In the genomic region with DNA sequence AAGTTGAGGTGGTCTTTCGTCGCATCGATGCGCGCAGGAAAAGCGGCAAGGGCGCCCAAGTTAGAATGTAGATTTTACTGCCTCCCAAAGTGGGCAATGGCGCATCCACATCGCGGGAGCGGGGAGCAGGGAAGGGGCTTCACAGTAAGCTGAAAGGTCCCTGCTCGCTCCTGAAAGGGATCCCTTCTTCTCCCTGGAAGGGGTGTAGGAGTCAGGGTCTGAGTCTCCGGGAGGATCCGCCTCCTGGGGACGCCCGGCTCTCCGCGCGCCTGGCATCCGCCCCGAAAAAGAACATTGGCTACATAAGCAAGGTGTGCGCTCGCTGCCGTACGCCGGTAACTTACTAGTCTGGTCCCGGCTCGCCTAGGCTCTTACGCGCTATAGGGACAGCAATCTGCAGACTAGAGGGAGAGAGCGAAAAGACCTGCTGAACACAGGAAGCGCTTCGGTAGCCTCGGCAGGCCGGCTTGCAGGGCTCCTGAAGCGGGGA, we compare ENCODE assay signal across 8 cellular contexts. TPM values are rescaled to one million over a fixed set of nuclear protein-coding genes. Genes with fewer than 3 reads are reported as not detected.
DNase-seq lines count a peak whose midpoint lies in the region; ATAC-seq and TF ChIP-seq lines count a peak whose summit lies in the region.

No MANE protein-coding gene starts in this region.

- CTCF ChIA-PET in CD4-positive, alpha-beta memory T cell (lab: Charles Lee; ENCODE audit: partially characterized antibody): no interaction called here

- peaks cover 7% of the 10 kb centered on the region for H3K4me1 ChIP-seq in CD4-positive, alpha-beta memory T cell (ENCODE audit: insufficient read depth, low read length)
- H3K4me1 ChIP-seq in RWPE2 (ENCODE audit: insufficient read depth, poor library complexity, severe bottlenecking): peaks cover 10% of the 10 kb centered on the region

- TF ChIP-seq CTCF in RWPE2 (IDR thresholded peaks at IDR 0.05; ENCODE audit: poor library complexity, severe bottlenecking): no peak

- H3K9me3 ChIP-seq in CD4-positive, alpha-beta memory T cell (ENCODE audit: control insufficient read depth in 1 of 2, low read length in 2 of 2): no peaks in the 10 kb centered on the region
- no peaks in the 10 kb centered on the region for H3K9me3 ChIP-seq in RWPE2 (ENCODE audit: severe bottlenecking)

- ATAC-seq in RWPE2 (ENCODE audit: low read depth): peak; percentile 64
- peak; percentile 61 for ATAC-seq in left colon

- H3K27me3 Mint-ChIP-seq in CD4-positive, alpha-beta memory T cell: peaks cover 45 to 50% of the 10 kb centered on the region in 2 donors

- no peak overlapping the region for H3K27ac Mint-ChIP-seq in CD4-positive, alpha-beta memory T cell

- H3K27ac ChIP-seq in CD4-positive, alpha-beta memory T cell (ENCODE audit: low read depth, low read length): no peak overlapping the region
- H3K27ac ChIP-seq in RWPE2 (ENCODE audit: poor library complexity, severe bottlenecking): no peak overlapping the region
- peak overlapping the region; percentile 75 for H3K27ac ChIP-seq in cingulate gyrus (ENCODE audit: low read depth, low read length)

- H3K9me3 Mint-ChIP-seq in CD4-positive, alpha-beta memory T cell: no peaks in the 10 kb centered on the region

- POLR2A ChIA-PET in CD4-positive, alpha-beta memory T cell (lab: Charles Lee; ENCODE audit: partially characterized antibody): interaction anchor here (0.5 kb wide), 1 partner anchor 1100 kb away, joined by 4 read pairs; no protein-coding TSS in a partner anchor

- peak in 2 of 5 donors; percentile 7 for DNase-seq in CD4-positive, alpha-beta memory T cell
- DNase-seq in HuH-7.5 (ENCODE audit: low spot score): peak; percentile 65
- DNase-seq in RWPE2 (ENCODE audit: low spot score): peak; percentile 85
- peak; percentile 69 to 79 for DNase-seq in left colon
- DNase-seq in stimulated activated CD4-positive, alpha-beta T cell treated with anti-CD3 and anti-CD28 coated beads, Interleukin-12 subunit alpha, Interleukin-12 subunit beta, amount 100 ng/mL, for 4 hours: peak; percentile 11
- DNase-seq in activated gamma-delta T cell (lab: John Stamatoyannopoulos, UW): no peak
- DNase-seq in COLO829 (ENCODE audit: low spot score): no peak

- H3K4me3 ChIP-seq in CD4-positive, alpha-beta memory T cell (ENCODE audit: low read length in 2 of 2): peak overlapping the region in 1 of 2 donors; percentile 14
- H3K4me3 ChIP-seq in RWPE2 (ENCODE audit: severe bottlenecking): peak overlapping the region; percentile 64

- intact Hi-C loops in CD4-positive, alpha-beta memory T cell (cut with micrococcal nuclease): no loop called here
- intact Hi-C loops in left colon (cut with DNase I, micrococcal nuclease): loop anchor here in 1 of 2 donors (10.0 kb wide), 1 partner anchor 52 kb away; no protein-coding TSS in a partner anchor

- peaks cover 21% of the 10 kb centered on the region for H3K27me3 ChIP-seq in CD4-positive, alpha-beta memory T cell (ENCODE audit: insufficient read depth, low read length)
- H3K27me3 ChIP-seq in RWPE2 (ENCODE audit: insufficient read depth, poor library complexity, severe bottlenecking): peaks cover 24% of the 10 kb centered on the region

- no peaks in the 10 kb centered on the region for H3K36me3 ChIP-seq in CD4-positive, alpha-beta memory T cell (ENCODE audit: insufficient read depth, low read length)
- no peaks in the 10 kb centered on the region for H3K36me3 ChIP-seq in RWPE2 (ENCODE audit: low read depth)

- H3K4me3 Mint-ChIP-seq in CD4-positive, alpha-beta memory T cell: peak overlapping the region; percentile 39 to 79 (median 72)

- no peaks in the 10 kb centered on the region for H3K36me3 Mint-ChIP-seq in CD4-positive, alpha-beta memory T cell

- peaks cover 5 to 23% (median 12%) of the 10 kb centered on the region in 4 donors for H3K4me1 Mint-ChIP-seq in CD4-positive, alpha-beta memory T cell

RNA-seq across cellular contexts. Expression of gene UNC5B, which starts 0.8 kb away (rescaled TPM):
- total RNA-seq in CD4-positive, alpha-beta memory T cell: not detected
- polyA plus RNA-seq in CD4-positive, alpha-beta memory T cell: not detected
- 10 to 100 TPM; 19.4 to 32.4 TPM for total RNA-seq in left colon

Comparison
In these comparisons a context has a peak if more than half of its experiments do, and no peak if none do; other contexts are left out.
1. DNase-seq: peak in HuH-7.5 (single experiment), RWPE2 (single experiment), left colon (2 of 2) and stimulated activated CD4-positive, alpha-beta T cell treated with anti-CD3 and anti-CD28 coated beads, Interleukin-12 subunit alpha, Interleukin-12 subunit beta, amount 100 ng/mL, for 4 hours (single experiment); none in activated gamma-delta T cell (single experiment) and COLO829 (single experiment).
2. RNA of gene UNC5B, which starts 0.8 kb away (total RNA-seq): 19.4 to 32.4 TPM in left colon; not detected in CD4-positive, alpha-beta memory T cell; every median in the first group is over 10 times any median in the second.